ENCODE assay signal across 29 cellular contexts in genomic region chr17:31649302-31649701, GRCh38.
"Had no signal": no experiment of that assay in that cellular context is flagged by ENCODE, and none has a peak within 500 bp of the region (broad histone marks: within the 10 kb centered on the region; RNA-seq: fewer than 3 reads in every experiment).

No MANE protein-coding gene starts in this region.

- H3K9me3 Mint-ChIP-seq: central memory CD8-positive, alpha-beta T cell; effector memory CD8-positive, alpha-beta T cell had no signal

- DNase-seq: activated B cell treated with CpG ODN at 0.5 μM for 24 hours; activated CD4-positive, alpha-beta T cell treated with anti-CD3 and anti-CD28 coated beads for 48 hours; activated CD4-positive, alpha-beta T cell treated with anti-CD3 and anti-CD28 coated beads, Interleukin-2, amount 50 U/mL, for 1 hour; activated CD4-positive, alpha-beta T cell treated with anti-CD3 and anti-CD28 coated beads, Interleukin-2, amount 50 U/mL, for 48 hours; activated CD8-positive, alpha-beta memory T cell treated with anti-CD3 and anti-CD28 coated beads for 24 hours; activated CD8-positive, alpha-beta memory T cell treated with anti-CD3 and anti-CD28 coated beads, Interleukin-2, amount 50 U/mL, for 4 hours; activated CD8-positive, alpha-beta T cell treated with anti-CD3 and anti-CD28 coated beads for 36 hours; activated gamma-delta T cell; activated naive CD4-positive, alpha-beta T cell; activated naive CD4-positive, alpha-beta T cell treated with anti-CD3 and anti-CD28 coated beads, Interleukin-2, amount 10 ng/mL, durations not matched to agents 7 days and 5 days; activated naive CD8-positive, alpha-beta T cell treated with anti-CD3 and anti-CD28 coated beads, Interleukin-2, amount 10 ng/mL, durations not matched to agents 7 days and 5 days; activated T-cell treated with anti-CD3 and anti-CD28 coated beads for 4 hours; activated T-cell treated with anti-CD3 and anti-CD28 coated beads, Interleukin-2, amount 50 U/mL, for 24 hours; activated T-cell treated with anti-CD3 and anti-CD28 coated beads, Interleukin-2, amount 50 U/mL, for 72 hours; dorsolateral prefrontal cortex; effector memory CD8-positive, alpha-beta T cell; foreskin keratinocyte; gastrocnemius medialis; glutamatergic neuron; T-helper 1 cell; T-helper 17 cell; T1000; WERI-Rb-1 had no signal

- ATAC-seq: activated CD4-positive, CD25-positive, alpha-beta regulatory T cell treated with anti-CD3 and anti-CD28 coated beads, Interleukin-2, amount 50 U/mL, for 24 hours; activated CD8-positive, alpha-beta T cell treated with anti-CD3 and anti-CD28 coated beads for 36 hours; activated naive CD4-positive, alpha-beta T cell treated with anti-CD3 and anti-CD28 coated beads, Interleukin-2, amount 50 U/mL, for 72 hours; activated T-cell treated with anti-CD3 and anti-CD28 coated beads, Interleukin-2, amount 50 U/mL, for 72 hours; effector memory CD8-positive, alpha-beta T cell; foreskin keratinocyte; gastrocnemius medialis; T-helper 17 cell had no signal

- H3K4me3 Mint-ChIP-seq: activated B cell treated with CpG ODN at 0.5 μM for 24 hours; activated CD8-positive, alpha-beta T cell treated with anti-CD3 and anti-CD28 coated beads for 36 hours; activated naive CD4-positive, alpha-beta T cell treated with anti-CD3 and anti-CD28 coated beads, Interleukin-2, amount 10 ng/mL, durations not matched to agents 7 days and 5 days; activated naive CD8-positive, alpha-beta T cell treated with anti-CD3 and anti-CD28 coated beads, Interleukin-2, amount 10 ng/mL, durations not matched to agents 7 days and 5 days; activated T-cell treated with anti-CD3 and anti-CD28 coated beads, Interleukin-2, amount 50 U/mL, for 24 hours; activated T-cell treated with anti-CD3 and anti-CD28 coated beads, Interleukin-2, amount 50 U/mL, for 72 hours; brain; central memory CD8-positive, alpha-beta T cell; dendritic cell treated with granulocyte-macrophage colony-stimulating factor and Interleukin-4, amounts not matched to agents 40 ng/mL and 50 ng/mL, for 4 days; effector memory CD8-positive, alpha-beta T cell; T-helper 17 cell; T-helper 2 cell treated with Interferon-gamma antibody and Interleukin-4, amounts not matched to agents 5 μg/mL and 100 μg/mL, for 36 hours had no signal

- H3K27ac Mint-ChIP-seq: activated B cell treated with CpG ODN at 0.5 μM for 24 hours; activated CD8-positive, alpha-beta T cell treated with anti-CD3 and anti-CD28 coated beads for 36 hours; activated naive CD4-positive, alpha-beta T cell treated with anti-CD3 and anti-CD28 coated beads, Interleukin-2, amount 10 ng/mL, durations not matched to agents 7 days and 5 days; activated naive CD4-positive, alpha-beta T cell treated with anti-CD3 and anti-CD28 coated beads, Interleukin-2, amount 50 U/mL, for 72 hours; activated naive CD8-positive, alpha-beta T cell treated with anti-CD3 and anti-CD28 coated beads, Interleukin-2, amount 10 ng/mL, durations not matched to agents 7 days and 5 days; activated T-cell treated with anti-CD3 and anti-CD28 coated beads, Interleukin-2, amount 50 U/mL, for 24 hours; activated T-cell treated with anti-CD3 and anti-CD28 coated beads, Interleukin-2, amount 50 U/mL, for 72 hours; brain; dendritic cell treated with granulocyte-macrophage colony-stimulating factor and Interleukin-4, amounts not matched to agents 40 ng/mL and 50 ng/mL, for 4 days; effector memory CD8-positive, alpha-beta T cell; T-helper 17 cell; T-helper 2 cell treated with Interferon-gamma antibody and Interleukin-4, amounts not matched to agents 5 μg/mL and 100 μg/mL, for 36 hours had no signal

- H3K36me3 Mint-ChIP-seq: activated naive CD4-positive, alpha-beta T cell treated with anti-CD3 and anti-CD28 coated beads, Interleukin-2, amount 10 ng/mL, durations not matched to agents 7 days and 5 days; brain had no signal

- H3K4me1 Mint-ChIP-seq: activated B cell treated with CpG ODN at 0.5 μM for 24 hours; activated naive CD4-positive, alpha-beta T cell treated with anti-CD3 and anti-CD28 coated beads, Interleukin-2, amount 10 ng/mL, durations not matched to agents 7 days and 5 days; brain; central memory CD8-positive, alpha-beta T cell; T-helper 17 cell had no signal
